ENCODE assay signal across 1 cellular context in genomic region chr11:68889948-68890446, GRCh38.
TF ChIP-seq lines count a peak whose summit lies in the region.

No MANE protein-coding gene starts in this region.

TF ChIP-seq in HepG2, 621 proteins besides CTCF, POLR2A, EP300 and RAD21:
- peak; percentile 99 for TF ChIP-seq ZBTB33 (CRISPR knock-in tag; IDR thresholded peaks at IDR 0.05)
- TF ChIP-seq SP1 (IDR thresholded peaks at IDR 0.05): no peak
- TF ChIP-seq SP1 (CRISPR knock-in tag; IDR thresholded peaks at IDR 0.05): 0 out of 2 replicates have a peak, but pooled peaks have one; percentile 17
- TF ChIP-seq STAG1 (CRISPR knock-in tag; IDR thresholded peaks at IDR 0.05): peak; percentile 31; the same call in 1 of the 2 replicates
- TF ChIP-seq NFRKB (IDR thresholded peaks at IDR 0.05): no peak
